ENCODE assay signal across 13 cellular contexts in the genomic region with DNA sequence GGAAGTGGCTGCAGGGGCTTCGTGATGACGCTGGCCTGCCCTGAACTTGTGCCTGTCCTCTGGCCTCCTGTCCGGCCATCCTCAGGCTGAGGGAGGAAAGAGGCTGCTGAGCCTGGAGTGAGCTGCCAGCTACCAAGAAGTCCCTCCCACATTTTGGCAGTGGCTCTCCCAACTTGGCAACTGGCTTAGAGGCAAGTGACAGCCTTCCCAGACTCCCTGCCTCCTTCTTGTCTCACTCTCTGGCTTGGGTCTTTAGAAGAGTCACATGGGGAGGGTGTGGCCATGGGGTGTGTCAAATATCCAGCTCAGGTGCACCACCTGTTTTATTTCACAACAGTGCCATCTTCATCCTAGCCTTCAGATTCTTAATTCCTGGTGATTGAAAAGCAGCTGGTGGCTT.
DNase-seq lines count a peak whose midpoint lies in the region; ATAC-seq and TF ChIP-seq lines count a peak whose summit lies in the region.
"Had no signal": no experiment of that assay in that cellular context is flagged by ENCODE, and none has a peak within 500 bp of the region (broad histone marks: within the 10 kb centered on the region; RNA-seq: fewer than 3 reads in every experiment).

No MANE protein-coding gene starts in this region.

- H3K36me3 Mint-ChIP-seq in brain, result peaks cover 29% of the 10 kb centered on the region

- peaks cover 6% of the 10 kb centered on the region for H3K27me3 Mint-ChIP-seq in brain

- TF ChIP-seq CTCF in brain (conservative IDR thresholded peaks at IDR 0.05), result no peak

- no peaks in the 10 kb centered on the region for H3K27me3 ChIP-seq in H7 (ENCODE audit: control insufficient read depth, insufficient read depth, low read length)

- H3K4me3 ChIP-seq in H7 (ENCODE audit: insufficient read depth, low read depth, low read length), result no peak overlapping the region
- H3K4me3 ChIP-seq: thoracic aorta had no signal

- peak overlapping the region in 3 of 5 experiments; percentile 20 to 90 (median 61) for H3K27ac Mint-ChIP-seq in brain
- H3K27ac Mint-ChIP-seq: endodermal cell, progenitor cell of endocrine pancreas had no signal

- H3K36me3 ChIP-seq in H7 (replicated peaks; ENCODE audit: control insufficient read depth, insufficient read depth, low read length), result no peaks in the 10 kb centered on the region
- H3K36me3 ChIP-seq: thoracic aorta had no signal

- ATAC-seq in HG03097 (IDR thresholded peaks at IDR 0.05; ENCODE audit: low FRiP score, unreplicated experiment) (no peak), HG02763 (IDR thresholded peaks at IDR 0.05; ENCODE audit: unreplicated experiment) (no peak)

- H3K9me3 Mint-ChIP-seq in brain, result peaks cover 21 to 32% (median 23%) of the 10 kb centered on the region in 5 experiments

- H3K4me1 Mint-ChIP-seq in brain, result peaks cover 30% of the 10 kb centered on the region

- DNase-seq in NCI-H446 (lab: John Stamatoyannopoulos, UW) (peak; percentile 90 to 94), hippocampal formation (lab: John Stamatoyannopoulos, UW) (peak; percentile 17 to 37), superior temporal gyrus (ENCODE audit: extremely low spot score) (peak; percentile 27), H7 (no peak), NCI-H1436 (lab: John Stamatoyannopoulos, UW) (no peak)
- DNase-seq: endodermal cell, NCI-H345, SHP77 had no signal

- H3K4me3 Mint-ChIP-seq in brain, result no peak overlapping the region
- H3K4me3 Mint-ChIP-seq: endodermal cell had no signal

Comparison
In these comparisons a context has a peak if more than half of its experiments do, and no peak if none do; other contexts are left out.
1. DNase-seq: peak in NCI-H446 (2 of 2), hippocampal formation (2 of 2) and superior temporal gyrus (single experiment); none in H7 (single experiment) and NCI-H1436 (single experiment).